Comparison of ENCODE assay signal across 1 cellular context in the genomic region with DNA sequence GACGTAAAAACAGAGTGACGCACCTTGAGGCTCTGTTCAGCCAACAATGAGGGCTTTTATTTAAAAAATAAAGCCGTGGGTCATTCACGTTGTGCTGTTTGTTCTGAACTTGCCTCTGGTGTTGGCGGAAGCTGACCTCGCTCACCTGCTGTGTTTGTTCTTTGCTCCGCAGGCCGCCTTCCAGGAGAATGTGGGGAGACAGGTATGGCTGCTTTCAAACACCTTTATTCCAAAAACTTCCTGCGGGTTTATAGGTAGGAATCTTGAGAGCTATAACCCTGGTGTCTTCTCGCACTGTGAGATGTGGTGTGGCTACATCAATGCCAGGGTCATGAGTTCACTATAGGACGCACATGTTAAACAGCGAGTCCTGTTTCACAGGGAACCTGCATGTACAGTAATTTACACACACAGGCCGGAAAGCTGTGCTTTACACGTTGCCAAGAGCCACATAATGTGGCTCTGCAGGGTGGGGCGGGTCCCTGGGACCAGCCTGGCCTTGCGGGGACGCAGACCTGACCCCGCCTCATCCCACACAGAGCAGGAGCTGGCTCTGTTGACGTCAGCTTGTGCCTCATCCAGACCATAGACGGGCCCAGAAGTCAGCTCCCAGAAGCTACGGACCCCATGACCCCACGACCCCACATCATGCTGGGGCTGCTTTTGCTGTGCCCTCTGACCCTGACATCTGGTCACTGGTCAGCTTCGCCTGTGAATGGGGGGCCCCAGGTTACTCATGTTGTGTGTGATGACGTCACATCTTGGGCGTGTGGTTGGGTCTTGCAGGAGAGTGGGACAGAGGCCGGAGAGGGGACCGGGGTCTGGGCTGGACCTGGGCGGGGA.
A peak's percentile ranks its signal among the peaks of the same experiment; 100 is the strongest.
TF ChIP-seq lines count a peak whose summit lies in the region.

No MANE protein-coding gene starts in this region.

TF ChIP-seq in HepG2, 621 proteins besides CTCF, POLR2A, EP300 and RAD21 (continued from another document and continues in another):
- TF ChIP-seq MED8 (CRISPR knock-in tag; IDR thresholded peaks at IDR 0.05; ENCODE audit: insufficient replicate concordance), result peak; percentile 15
- TF ChIP-seq NR2F2 (IDR thresholded peaks at IDR 0.05; ENCODE audit: borderline replicate concordance, low read depth), result peak; percentile 97
- TF ChIP-seq EED (CRISPR knock-in tag; IDR thresholded peaks at IDR 0.05), result 0 out of 2 replicates have a peak, but pooled peaks have one; percentile 36
- TF ChIP-seq KMT2A (CRISPR knock-in tag; IDR thresholded peaks at IDR 0.05), result no peak; the same call in 1 of the 2 replicates
- TF ChIP-seq ARNTL (CRISPR knock-in tag; IDR thresholded peaks at IDR 0.05), result peak; percentile 69
- TF ChIP-seq, protein P1, sequence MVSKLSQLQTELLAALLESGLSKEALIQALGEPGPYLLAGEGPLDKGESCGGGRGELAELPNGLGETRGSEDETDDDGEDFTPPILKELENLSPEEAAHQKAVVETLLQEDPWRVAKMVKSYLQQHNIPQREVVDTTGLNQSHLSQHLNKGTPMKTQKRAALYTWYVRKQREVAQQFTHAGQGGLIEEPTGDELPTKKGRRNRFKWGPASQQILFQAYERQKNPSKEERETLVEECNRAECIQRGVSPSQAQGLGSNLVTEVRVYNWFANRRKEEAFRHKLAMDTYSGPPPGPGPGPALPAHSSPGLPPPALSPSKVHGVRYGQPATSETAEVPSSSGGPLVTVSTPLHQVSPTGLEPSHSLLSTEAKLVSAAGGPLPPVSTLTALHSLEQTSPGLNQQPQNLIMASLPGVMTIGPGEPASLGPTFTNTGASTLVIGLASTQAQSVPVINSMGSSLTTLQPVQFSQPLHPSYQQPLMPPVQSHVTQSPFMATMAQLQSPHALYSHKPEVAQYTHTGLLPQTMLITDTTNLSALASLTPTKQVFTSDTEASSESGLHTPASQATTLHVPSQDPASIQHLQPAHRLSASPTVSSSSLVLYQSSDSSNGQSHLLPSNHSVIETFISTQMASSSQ (IDR thresholded peaks at IDR 0.05; ENCODE audit: low read depth), result 0 out of 2 replicates have a peak, but pooled peaks have one; percentile 40
- TF ChIP-seq, protein P1 (CRISPR knock-in tag; IDR thresholded peaks at IDR 0.05; ENCODE audit: borderline replicate concordance), result no peak; the same call in 1 of the 2 replicates
- peak; percentile 44; the same call in 1 of the 2 replicates for TF ChIP-seq GATAD2A (CRISPR knock-in tag; IDR thresholded peaks at IDR 0.05)
- peak; percentile 65 for TF ChIP-seq BHLHE40 (IDR thresholded peaks at IDR 0.05; ENCODE audit: low read length)
- peak; percentile 82 for TF ChIP-seq TBX3 (IDR thresholded peaks at IDR 0.05; ENCODE audit: borderline replicate concordance)
- TF ChIP-seq, protein P2, sequence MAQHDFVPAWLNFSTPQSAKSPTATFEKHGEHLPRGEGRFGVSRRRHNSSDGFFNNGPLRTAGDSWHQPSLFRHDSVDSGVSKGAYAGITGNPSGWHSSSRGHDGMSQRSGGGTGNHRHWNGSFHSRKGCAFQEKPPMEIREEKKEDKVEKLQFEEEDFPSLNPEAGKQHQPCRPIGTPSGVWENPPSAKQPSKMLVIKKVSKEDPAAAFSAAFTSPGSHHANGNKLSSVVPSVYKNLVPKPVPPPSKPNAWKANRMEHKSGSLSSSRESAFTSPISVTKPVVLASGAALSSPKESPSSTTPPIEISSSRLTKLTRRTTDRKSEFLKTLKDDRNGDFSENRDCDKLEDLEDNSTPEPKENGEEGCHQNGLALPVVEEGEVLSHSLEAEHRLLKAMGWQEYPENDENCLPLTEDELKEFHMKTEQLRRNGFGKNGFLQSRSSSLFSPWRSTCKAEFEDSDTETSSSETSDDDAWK (CRISPR knock-in tag; IDR thresholded peaks at IDR 0.05), result no peak
- TF ChIP-seq PPARG (CRISPR knock-in tag; conservative IDR thresholded peaks at IDR 0.05), result peak; percentile 42; the same call in 1 of the 2 replicates
- TF ChIP-seq, protein P3, sequence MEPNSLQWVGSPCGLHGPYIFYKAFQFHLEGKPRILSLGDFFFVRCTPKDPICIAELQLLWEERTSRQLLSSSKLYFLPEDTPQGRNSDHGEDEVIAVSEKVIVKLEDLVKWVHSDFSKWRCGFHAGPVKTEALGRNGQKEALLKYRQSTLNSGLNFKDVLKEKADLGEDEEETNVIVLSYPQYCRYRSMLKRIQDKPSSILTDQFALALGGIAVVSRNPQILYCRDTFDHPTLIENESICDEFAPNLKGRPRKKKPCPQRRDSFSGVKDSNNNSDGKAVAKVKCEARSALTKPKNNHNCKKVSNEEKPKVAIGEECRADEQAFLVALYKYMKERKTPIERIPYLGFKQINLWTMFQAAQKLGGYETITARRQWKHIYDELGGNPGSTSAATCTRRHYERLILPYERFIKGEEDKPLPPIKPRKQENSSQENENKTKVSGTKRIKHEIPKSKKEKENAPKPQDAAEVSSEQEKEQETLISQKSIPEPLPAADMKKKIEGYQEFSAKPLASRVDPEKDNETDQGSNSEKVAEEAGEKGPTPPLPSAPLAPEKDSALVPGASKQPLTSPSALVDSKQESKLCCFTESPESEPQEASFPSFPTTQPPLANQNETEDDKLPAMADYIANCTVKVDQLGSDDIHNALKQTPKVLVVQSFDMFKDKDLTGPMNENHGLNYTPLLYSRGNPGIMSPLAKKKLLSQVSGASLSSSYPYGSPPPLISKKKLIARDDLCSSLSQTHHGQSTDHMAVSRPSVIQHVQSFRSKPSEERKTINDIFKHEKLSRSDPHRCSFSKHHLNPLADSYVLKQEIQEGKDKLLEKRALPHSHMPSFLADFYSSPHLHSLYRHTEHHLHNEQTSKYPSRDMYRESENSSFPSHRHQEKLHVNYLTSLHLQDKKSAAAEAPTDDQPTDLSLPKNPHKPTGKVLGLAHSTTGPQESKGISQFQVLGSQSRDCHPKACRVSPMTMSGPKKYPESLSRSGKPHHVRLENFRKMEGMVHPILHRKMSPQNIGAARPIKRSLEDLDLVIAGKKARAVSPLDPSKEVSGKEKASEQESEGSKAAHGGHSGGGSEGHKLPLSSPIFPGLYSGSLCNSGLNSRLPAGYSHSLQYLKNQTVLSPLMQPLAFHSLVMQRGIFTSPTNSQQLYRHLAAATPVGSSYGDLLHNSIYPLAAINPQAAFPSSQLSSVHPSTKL (CRISPR knock-in tag; IDR thresholded peaks at IDR 0.05), result peak; percentile 88
- TF ChIP-seq ZNF12 (CRISPR knock-in tag; IDR thresholded peaks at IDR 0.05), result peak; percentile 49; the same call in 1 of the 2 replicates
- TF ChIP-seq NR2F6 (IDR thresholded peaks at IDR 0.05), result peak; percentile 95
- TF ChIP-seq NR2F6 (CRISPR knock-in tag; IDR thresholded peaks at IDR 0.05), result peak; percentile 92
- peak; percentile 62; the same call in 1 of the 2 replicates for TF ChIP-seq ZNF441 (CRISPR knock-in tag; IDR thresholded peaks at IDR 0.05; ENCODE audit: borderline replicate concordance)
- TF ChIP-seq ZNF253 (CRISPR knock-in tag; IDR thresholded peaks at IDR 0.05; ENCODE audit: borderline replicate concordance), result no peak
- TF ChIP-seq ZNF354B (CRISPR knock-in tag; IDR thresholded peaks at IDR 0.05), result no peak
- no peak for TF ChIP-seq ZFP62 (CRISPR knock-in tag; IDR thresholded peaks at IDR 0.05)
- TF ChIP-seq ZMAT3 (CRISPR knock-in tag; conservative IDR thresholded peaks at IDR 0.05), result 0 out of 2 replicates have a peak, but pooled peaks have one; percentile 45
- TF ChIP-seq ZNF331 (CRISPR knock-in tag; IDR thresholded peaks at IDR 0.05), result no peak
- TF ChIP-seq ZKSCAN5 (CRISPR knock-in tag; IDR thresholded peaks at IDR 0.05), result no peak
- TF ChIP-seq NFIC (IDR thresholded peaks at IDR 0.05; ENCODE audit: low read length), result no peak; the same call in 1 of the 2 replicates
- TF ChIP-seq, protein P4, sequence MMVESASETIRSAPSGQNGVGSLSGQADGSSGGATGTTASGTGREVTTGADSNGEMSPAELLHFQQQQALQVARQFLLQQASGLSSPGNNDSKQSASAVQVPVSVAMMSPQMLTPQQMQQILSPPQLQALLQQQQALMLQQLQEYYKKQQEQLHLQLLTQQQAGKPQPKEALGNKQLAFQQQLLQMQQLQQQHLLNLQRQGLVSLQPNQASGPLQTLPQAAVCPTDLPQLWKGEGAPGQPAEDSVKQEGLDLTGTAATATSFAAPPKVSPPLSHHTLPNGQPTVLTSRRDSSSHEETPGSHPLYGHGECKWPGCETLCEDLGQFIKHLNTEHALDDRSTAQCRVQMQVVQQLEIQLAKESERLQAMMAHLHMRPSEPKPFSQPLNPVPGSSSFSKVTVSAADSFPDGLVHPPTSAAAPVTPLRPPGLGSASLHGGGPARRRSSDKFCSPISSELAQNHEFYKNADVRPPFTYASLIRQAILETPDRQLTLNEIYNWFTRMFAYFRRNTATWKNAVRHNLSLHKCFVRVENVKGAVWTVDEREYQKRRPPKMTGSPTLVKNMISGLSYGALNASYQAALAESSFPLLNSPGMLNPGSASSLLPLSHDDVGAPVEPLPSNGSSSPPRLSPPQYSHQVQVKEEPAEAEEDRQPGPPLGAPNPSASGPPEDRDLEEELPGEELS (CRISPR knock-in tag; IDR thresholded peaks at IDR 0.05), result peak; percentile 56
- TF ChIP-seq, protein P5, sequence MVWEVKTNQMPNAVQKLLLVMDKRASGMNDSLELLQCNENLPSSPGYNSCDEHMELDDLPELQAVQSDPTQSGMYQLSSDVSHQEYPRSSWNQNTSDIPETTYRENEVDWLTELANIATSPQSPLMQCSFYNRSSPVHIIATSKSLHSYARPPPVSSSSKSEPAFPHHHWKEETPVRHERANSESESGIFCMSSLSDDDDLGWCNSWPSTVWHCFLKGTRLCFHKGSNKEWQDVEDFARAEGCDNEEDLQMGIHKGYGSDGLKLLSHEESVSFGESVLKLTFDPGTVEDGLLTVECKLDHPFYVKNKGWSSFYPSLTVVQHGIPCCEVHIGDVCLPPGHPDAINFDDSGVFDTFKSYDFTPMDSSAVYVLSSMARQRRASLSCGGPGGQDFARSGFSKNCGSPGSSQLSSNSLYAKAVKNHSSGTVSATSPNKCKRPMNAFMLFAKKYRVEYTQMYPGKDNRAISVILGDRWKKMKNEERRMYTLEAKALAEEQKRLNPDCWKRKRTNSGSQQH (CRISPR knock-in tag; IDR thresholded peaks at IDR 0.05; ENCODE audit: low read depth), result peak; percentile 32; the same call in 1 of the 2 replicates
- TF ChIP-seq, protein P6, sequence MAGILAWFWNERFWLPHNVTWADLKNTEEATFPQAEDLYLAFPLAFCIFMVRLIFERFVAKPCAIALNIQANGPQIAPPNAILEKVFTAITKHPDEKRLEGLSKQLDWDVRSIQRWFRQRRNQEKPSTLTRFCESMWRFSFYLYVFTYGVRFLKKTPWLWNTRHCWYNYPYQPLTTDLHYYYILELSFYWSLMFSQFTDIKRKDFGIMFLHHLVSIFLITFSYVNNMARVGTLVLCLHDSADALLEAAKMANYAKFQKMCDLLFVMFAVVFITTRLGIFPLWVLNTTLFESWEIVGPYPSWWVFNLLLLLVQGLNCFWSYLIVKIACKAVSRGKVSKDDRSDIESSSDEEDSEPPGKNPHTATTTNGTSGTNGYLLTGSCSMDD (CRISPR knock-in tag; IDR thresholded peaks at IDR 0.05), result no peak
- peak; percentile 20; the same call in 1 of the 2 replicates for TF ChIP-seq MTA1 (CRISPR knock-in tag; IDR thresholded peaks at IDR 0.05; ENCODE audit: borderline replicate concordance)
- 0 out of 2 replicates have a peak, but pooled peaks have one; percentile 38 for TF ChIP-seq ZNF552 (CRISPR knock-in tag; IDR thresholded peaks at IDR 0.05; ENCODE audit: borderline replicate concordance)
- no peak for TF ChIP-seq HNF4G (IDR thresholded peaks at IDR 0.05; ENCODE audit: borderline replicate concordance, low read depth, low read length)
- 0 out of 2 replicates have a peak, but pooled peaks have one; percentile 11 for TF ChIP-seq HNF4G (CRISPR knock-in tag; IDR thresholded peaks at IDR 0.05; ENCODE audit: borderline replicate concordance, low read depth)
- TF ChIP-seq TRIM24 (CRISPR knock-in tag; IDR thresholded peaks at IDR 0.05), result no peak
